In the genomic region with DNA sequence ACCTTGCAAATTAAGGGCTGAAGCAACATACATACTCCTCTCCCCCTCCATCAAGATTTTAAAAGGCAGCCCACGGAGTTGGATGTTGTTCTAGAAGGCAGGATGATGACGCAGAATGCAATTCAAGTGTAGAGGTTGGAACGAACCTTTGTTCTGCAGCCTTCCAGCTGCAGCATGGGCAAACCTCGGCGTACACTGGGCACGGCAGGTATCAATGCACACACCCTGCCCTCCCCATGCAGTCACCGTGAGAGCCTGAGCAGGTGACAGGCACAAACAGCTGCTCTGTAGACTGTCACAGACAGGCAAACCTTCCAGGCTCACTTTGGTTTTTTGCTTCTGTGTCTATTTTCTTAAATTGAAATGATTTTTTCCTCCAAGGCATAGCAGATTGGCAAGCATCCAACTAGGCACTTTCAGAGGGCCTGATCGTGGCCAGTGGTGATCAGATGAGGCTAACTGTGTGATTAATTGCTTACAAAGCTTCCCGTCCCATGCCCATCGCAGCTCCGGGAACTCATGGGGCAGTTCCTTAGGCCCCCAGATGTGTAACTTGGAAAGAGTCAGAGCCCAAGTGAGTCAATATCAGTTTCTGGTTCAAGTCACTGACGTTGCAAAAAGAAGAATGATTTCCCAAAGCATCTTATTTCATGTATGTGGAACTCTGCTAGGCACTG, we compare ENCODE assay signal across 1 cellular context.
TF ChIP-seq lines count a peak whose summit lies in the region.

No MANE protein-coding gene starts in this region.

TF ChIP-seq in SK-N-SH, 30 proteins besides CTCF, POLR2A, EP300 and RAD21 (continued from another document):
- TF ChIP-seq RCOR1 (IDR thresholded peaks at IDR 0.05; ENCODE audit: low read length) (peak; percentile 52; the same call in 1 of the 2 replicates), RXRA (IDR thresholded peaks at IDR 0.05; ENCODE audit: borderline replicate concordance, low read depth) (peak; percentile 71; the same call in 1 of the 2 replicates), CHD2 (IDR thresholded peaks at IDR 0.05; ENCODE audit: low read length, partially characterized antibody) (no peak), RFX5 (IDR thresholded peaks at IDR 0.05; ENCODE audit: low read length) (no peak), NRF1 (IDR thresholded peaks at IDR 0.05; ENCODE audit: low read depth, low read length) (no peak), TAF1 (IDR thresholded peaks at IDR 0.05; ENCODE audit: borderline replicate concordance, low read depth, low read length) (no peak), NFIC (IDR thresholded peaks at IDR 0.05; ENCODE audit: borderline replicate concordance) (peak; percentile 93), FOXM1 (IDR thresholded peaks at IDR 0.05; ENCODE audit: low read depth) (no peak), TEAD4 (IDR thresholded peaks at IDR 0.05; ENCODE audit: borderline replicate concordance, insufficient read depth) (0 out of 2 replicates have a peak, but pooled peaks have one; percentile 45), TCF12 (IDR thresholded peaks at IDR 0.05) (peak; percentile 87), ELF1 (IDR thresholded peaks at IDR 0.05) (0 out of 2 replicates have a peak, but pooled peaks have one; percentile 26), MXI1 (IDR thresholded peaks at IDR 0.05; ENCODE audit: low read depth, low read length) (peak; percentile 49), MEF2A (IDR thresholded peaks at IDR 0.05; ENCODE audit: borderline replicate concordance, low read depth) (no peak), SMC3 (IDR thresholded peaks at IDR 0.05; ENCODE audit: low read depth, low read length) (no peak), FOXJ3 (CRISPR knock-in tag; IDR thresholded peaks at IDR 0.05) (no peak; the same call in 1 of the 2 replicates)
- TF ChIP-seq, protein P1, sequence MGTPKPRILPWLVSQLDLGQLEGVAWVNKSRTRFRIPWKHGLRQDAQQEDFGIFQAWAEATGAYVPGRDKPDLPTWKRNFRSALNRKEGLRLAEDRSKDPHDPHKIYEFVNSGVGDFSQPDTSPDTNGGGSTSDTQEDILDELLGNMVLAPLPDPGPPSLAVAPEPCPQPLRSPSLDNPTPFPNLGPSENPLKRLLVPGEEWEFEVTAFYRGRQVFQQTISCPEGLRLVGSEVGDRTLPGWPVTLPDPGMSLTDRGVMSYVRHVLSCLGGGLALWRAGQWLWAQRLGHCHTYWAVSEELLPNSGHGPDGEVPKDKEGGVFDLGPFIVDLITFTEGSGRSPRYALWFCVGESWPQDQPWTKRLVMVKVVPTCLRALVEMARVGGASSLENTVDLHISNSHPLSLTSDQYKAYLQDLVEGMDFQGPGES (IDR thresholded peaks at IDR 0.05; ENCODE audit: low read depth, low read length), result no peak
- TF ChIP-seq, protein P2, sequence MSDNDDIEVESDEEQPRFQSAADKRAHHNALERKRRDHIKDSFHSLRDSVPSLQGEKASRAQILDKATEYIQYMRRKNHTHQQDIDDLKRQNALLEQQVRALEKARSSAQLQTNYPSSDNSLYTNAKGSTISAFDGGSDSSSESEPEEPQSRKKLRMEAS (IDR thresholded peaks at IDR 0.05; ENCODE audit: low read depth), result peak; percentile 80; the same call in 1 of the 2 replicates
- TF ChIP-seq, protein P3, sequence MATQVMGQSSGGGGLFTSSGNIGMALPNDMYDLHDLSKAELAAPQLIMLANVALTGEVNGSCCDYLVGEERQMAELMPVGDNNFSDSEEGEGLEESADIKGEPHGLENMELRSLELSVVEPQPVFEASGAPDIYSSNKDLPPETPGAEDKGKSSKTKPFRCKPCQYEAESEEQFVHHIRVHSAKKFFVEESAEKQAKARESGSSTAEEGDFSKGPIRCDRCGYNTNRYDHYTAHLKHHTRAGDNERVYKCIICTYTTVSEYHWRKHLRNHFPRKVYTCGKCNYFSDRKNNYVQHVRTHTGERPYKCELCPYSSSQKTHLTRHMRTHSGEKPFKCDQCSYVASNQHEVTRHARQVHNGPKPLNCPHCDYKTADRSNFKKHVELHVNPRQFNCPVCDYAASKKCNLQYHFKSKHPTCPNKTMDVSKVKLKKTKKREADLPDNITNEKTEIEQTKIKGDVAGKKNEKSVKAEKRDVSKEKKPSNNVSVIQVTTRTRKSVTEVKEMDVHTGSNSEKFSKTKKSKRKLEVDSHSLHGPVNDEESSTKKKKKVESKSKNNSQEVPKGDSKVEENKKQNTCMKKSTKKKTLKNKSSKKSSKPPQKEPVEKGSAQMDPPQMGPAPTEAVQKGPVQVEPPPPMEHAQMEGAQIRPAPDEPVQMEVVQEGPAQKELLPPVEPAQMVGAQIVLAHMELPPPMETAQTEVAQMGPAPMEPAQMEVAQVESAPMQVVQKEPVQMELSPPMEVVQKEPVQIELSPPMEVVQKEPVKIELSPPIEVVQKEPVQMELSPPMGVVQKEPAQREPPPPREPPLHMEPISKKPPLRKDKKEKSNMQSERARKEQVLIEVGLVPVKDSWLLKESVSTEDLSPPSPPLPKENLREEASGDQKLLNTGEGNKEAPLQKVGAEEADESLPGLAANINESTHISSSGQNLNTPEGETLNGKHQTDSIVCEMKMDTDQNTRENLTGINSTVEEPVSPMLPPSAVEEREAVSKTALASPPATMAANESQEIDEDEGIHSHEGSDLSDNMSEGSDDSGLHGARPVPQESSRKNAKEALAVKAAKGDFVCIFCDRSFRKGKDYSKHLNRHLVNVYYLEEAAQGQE (IDR thresholded peaks at IDR 0.05; ENCODE audit: low read depth, low read length), result no peak
- TF ChIP-seq, protein P4, sequence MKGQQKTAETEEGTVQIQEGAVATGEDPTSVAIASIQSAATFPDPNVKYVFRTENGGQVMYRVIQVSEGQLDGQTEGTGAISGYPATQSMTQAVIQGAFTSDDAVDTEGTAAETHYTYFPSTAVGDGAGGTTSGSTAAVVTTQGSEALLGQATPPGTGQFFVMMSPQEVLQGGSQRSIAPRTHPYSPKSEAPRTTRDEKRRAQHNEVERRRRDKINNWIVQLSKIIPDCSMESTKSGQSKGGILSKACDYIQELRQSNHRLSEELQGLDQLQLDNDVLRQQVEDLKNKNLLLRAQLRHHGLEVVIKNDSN (IDR thresholded peaks at IDR 0.05; ENCODE audit: borderline replicate concordance, low read depth), result no peak
